ENCODE assay signal across 7 cellular contexts in the genomic region with DNA sequence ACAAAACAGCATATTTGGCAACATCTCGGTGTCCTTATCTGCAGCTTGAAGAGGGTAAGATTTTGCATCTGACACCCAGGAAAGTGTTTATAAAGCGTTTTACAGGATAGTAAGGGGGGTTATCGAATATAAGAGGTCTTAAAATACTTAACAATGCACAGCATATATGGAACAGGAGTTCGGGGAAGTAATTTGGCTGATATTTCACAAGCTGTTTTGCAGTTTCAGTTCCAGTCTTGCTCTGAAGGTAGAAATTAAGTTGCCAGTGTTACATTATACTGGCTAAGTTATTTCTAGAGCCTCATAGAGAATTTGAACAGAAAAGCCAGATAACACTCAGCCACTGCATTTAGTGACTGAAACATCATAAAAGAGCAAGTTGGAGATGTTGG. TPM values are rescaled to one million over a fixed set of nuclear protein-coding genes. Genes with fewer than 3 reads are reported as not detected.
DNase-seq lines count a peak whose midpoint lies in the region; ATAC-seq and TF ChIP-seq lines count a peak whose summit lies in the region.

No MANE protein-coding gene starts in this region.

- H3K79me2 ChIP-seq in OCI-LY3 (ENCODE audit: low read length) = peaks cover 39% of the 10 kb centered on the region
- peaks cover 39% of the 10 kb centered on the region for H3K79me2 ChIP-seq in hepatocyte

- H3K36me3 ChIP-seq in OCI-LY3 (replicated peaks; ENCODE audit: low read depth, low read length) (peaks cover 5% of the 10 kb centered on the region), hepatocyte (replicated peaks; ENCODE audit: insufficient read depth, low read depth) (no peaks in the 10 kb centered on the region), stomach (no peaks in the 10 kb centered on the region)

- H3K9me3 ChIP-seq in OCI-LY3 (ENCODE audit: insufficient read depth, low read length) (no peaks in the 10 kb centered on the region), hepatocyte (ENCODE audit: low read depth) (no peaks in the 10 kb centered on the region), stomach (no peaks in the 10 kb centered on the region)

- no peak for TF ChIP-seq CTCF in OCI-LY3 (IDR thresholded peaks at IDR 0.05; ENCODE audit: low read depth, low read length)
- no peak for TF ChIP-seq CTCF in hepatocyte (IDR thresholded peaks at IDR 0.05; ENCODE audit: poor library complexity)
- no peak for TF ChIP-seq CTCF in stomach (IDR thresholded peaks at IDR 0.05)

- H3K4me2 ChIP-seq in OCI-LY3 (ENCODE audit: low read length) (peak overlapping the region; percentile 97), hepatocyte (peak overlapping the region; percentile 94)

- TF ChIP-seq POLR2A in stomach (IDR thresholded peaks at IDR 0.05) = no peak

- WGBS in hepatocyte (ENCODE audit: low lambda C conversion rate, missing lambda C conversion rate) = 47% methylated on average over 4 of the region's 4 CpGs
- 14 to 28% (median 21%) methylated on average over 4 of the region's 4 CpGs for WGBS in stomach, 5 donors

- H3K9me2 ChIP-seq in hepatocyte (replicated peaks; ENCODE audit: insufficient read depth) = no peaks in the 10 kb centered on the region

- no peaks in the 10 kb centered on the region for H3K27me3 ChIP-seq in OCI-LY3 (ENCODE audit: low read depth, low read length)
- H3K27me3 ChIP-seq in hepatocyte = no peaks in the 10 kb centered on the region
- H3K27me3 ChIP-seq in stomach = no peaks in the 10 kb centered on the region

- no peak for TF ChIP-seq EP300 in stomach (IDR thresholded peaks at IDR 0.05)

- H3K27ac ChIP-seq in OCI-LY3 (ENCODE audit: low read length) (peak overlapping the region; percentile 33), hepatocyte (peak overlapping the region; percentile 99), stomach (peak overlapping the region; percentile 95 to 99 (median 97))

- H3K4me3 ChIP-seq in OCI-LY3 (ENCODE audit: low read length) = peak overlapping the region; percentile 81
- peak overlapping the region; percentile 39 for H3K4me3 ChIP-seq in hepatocyte
- H3K4me3 ChIP-seq in stomach = peak overlapping the region; percentile 78 to 89 (median 84)

- H3K4me1 ChIP-seq in OCI-LY3 (ENCODE audit: low read length) (peaks cover 34% of the 10 kb centered on the region), hepatocyte (ENCODE audit: insufficient read depth) (peaks cover 12% of the 10 kb centered on the region), stomach (peaks cover 15 to 44% (median 32%) of the 10 kb centered on the region in 4 donors)

- ATAC-seq in GM21526 (IDR thresholded peaks at IDR 0.05; ENCODE audit: low FRiP score, unreplicated experiment) (peak; percentile 35), GM21423 (IDR thresholded peaks at IDR 0.05; ENCODE audit: unreplicated experiment) (no peak)

- intact Hi-C loops in stomach (cut with DNase I; ENCODE audit: low total_unique reads) = loop anchor here (5.0 kb wide), 1 partner anchor 221 kb away; the partner anchor contains the start of genes DMAC2L and L2HGDH

- H2AFZ ChIP-seq in OCI-LY3 (ENCODE audit: low read depth, low read length) = peak overlapping the region; percentile 82
- peak overlapping the region; percentile 95 for H2AFZ ChIP-seq in hepatocyte

- H3K9ac ChIP-seq in OCI-LY3 (ENCODE audit: low read length) = peak overlapping the region; percentile 55

- peaks cover 25% of the 10 kb centered on the region for H4K20me1 ChIP-seq in OCI-LY3 (ENCODE audit: insufficient read depth, low read length)
- peaks cover 33% of the 10 kb centered on the region for H4K20me1 ChIP-seq in hepatocyte (ENCODE audit: insufficient read depth, poor library complexity, severe bottlenecking)

- DNase-seq in hepatocyte (ENCODE audit: low spot score) = no peak
- DNase-seq in stomach = no peak
- DNase-seq in NCI-H187 treated with DMSO at 0.1 percent for 48 hours (lab: John Stamatoyannopoulos, UW) = no peak
- no peak for DNase-seq in OCI-M2 (lab: John Stamatoyannopoulos, UW; ENCODE audit: unreplicated experiment)

RNA-seq across cellular contexts. Expression of gene MAP4K5, which starts 0.9 kb away (rescaled TPM):
- total RNA-seq in hepatocyte (92.4 and 98.6 TPM in 2 replicates), stomach (100 to 1,000 TPM in 4 of 5 donors, 1 to 10 TPM in 1; 6.4 to 297 (median 179) TPM)
- polyA plus RNA-seq in hepatocyte (41.0 and 49.7 TPM in 2 replicates), stomach (10 to 100 TPM; 12.3 to 20.3 (median 12.8) TPM)

RNA-seq across cellular contexts. Expression of gene ATL1, which starts 26.6 kb away (rescaled TPM):
- total RNA-seq in hepatocyte (5.1 and 6.0 TPM in 2 replicates), stomach (10 to 100 TPM in 1 of 5 donors, 1 to 10 TPM in 2, under 1 TPM in 2; 0.58 to 10.1 (median 1.8) TPM)
- polyA plus RNA-seq in hepatocyte (4.3 and 4.7 TPM in 2 replicates), stomach (1 to 10 TPM; 2.6 to 4.0 (median 3.5) TPM)

Comparison
In these comparisons a context has a peak if more than half of its experiments do, and no peak if none do; other contexts are left out.
1. H3K27ac ChIP-seq: peak in every context shown above with its lines; median percentile 99 in hepatocyte; 97 in stomach; 33 in OCI-LY3.